Comparison of ENCODE assay signal across 31 cellular contexts in the genomic region with DNA sequence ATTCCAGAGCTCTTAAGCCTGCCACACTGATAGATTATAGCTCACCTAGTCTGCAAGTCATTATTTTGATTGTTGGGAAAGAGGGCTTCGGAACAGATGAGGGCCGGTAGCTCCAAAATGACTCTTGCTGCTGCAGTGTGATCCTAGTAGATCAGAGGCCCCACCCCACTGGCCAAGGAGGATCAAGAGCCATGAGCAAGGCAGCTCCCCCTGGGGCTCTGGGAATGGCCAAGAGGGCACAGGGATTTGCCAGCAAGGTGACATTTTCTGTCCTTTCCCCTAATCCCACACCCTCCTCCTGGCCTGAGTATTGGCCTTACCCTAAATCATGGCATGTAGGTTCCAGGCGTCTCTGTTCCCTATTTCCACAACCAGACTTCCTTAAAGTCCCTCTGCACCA. TPM values are rescaled to one million over a fixed set of nuclear protein-coding genes. Genes with fewer than 3 reads are reported as not detected.
"Had no signal": no experiment of that assay in that cellular context is flagged by ENCODE, and none has a peak within 500 bp of the region (broad histone marks: within the 10 kb centered on the region; RNA-seq: fewer than 3 reads in every experiment).

No MANE protein-coding gene starts in this region.

- H3K27me3 ChIP-seq: colonic mucosa, gastrocnemius medialis, spleen, testis, tibial nerve, upper lobe of left lung, uterus had no signal

- H3K4me3 ChIP-seq: colonic mucosa, gastrocnemius medialis, prostate gland, skin epidermis, spleen, testis, tibial nerve, upper lobe of left lung, uterus had no signal

- H3K4me1 ChIP-seq: prostate gland, spleen, testis, uterus had no signal

- H3K4me3 Mint-ChIP-seq: naive thymus-derived CD8-positive, alpha-beta T cell; nephron progenitor cell; stimulated activated memory B cell treated with anti-CD40 and anti-IgM and Interleukin-4, amounts not matched to agents 10 μg/mL and 1 μg/mL and 100 μg/mL, for 72 hours had no signal

- H3K4me1 Mint-ChIP-seq: nephron progenitor cell; stimulated activated memory B cell treated with anti-CD40 and anti-IgM and Interleukin-4, amounts not matched to agents 10 μg/mL and 1 μg/mL and 100 μg/mL, for 72 hours had no signal

- H3K27ac ChIP-seq: colonic mucosa, epithelial cell of prostate, prostate gland, skin epidermis, spleen, testis, tibial nerve, upper lobe of left lung, uterus had no signal

- DNase-seq: colonic mucosa; dermis blood vessel endothelial cell; foreskin fibroblast; gastrocnemius medialis; head of caudate nucleus; kidney; mammary epithelial cell; naive thymus-derived CD8-positive, alpha-beta T cell; nephron progenitor cell; nucleus accumbens; right cardiac atrium; spleen; stimulated activated CD4-positive, alpha-beta T cell treated with anti-CD3 and anti-CD28 coated beads, Interleukin-4, amount 100 ng/mL, for 4 hours; stimulated activated naive CD8-positive, alpha-beta T cell treated with anti-CD3 and anti-CD28 coated beads, Interleukin-15, Interleukin-2, amounts not matched to agents 100 U/mL and 50 U/mL, for 24 hours; substantia nigra; testis; upper lobe of left lung; uterus had no signal

- H3K9me3 ChIP-seq: colonic mucosa, gastrocnemius medialis, prostate gland, testis, upper lobe of left lung, uterus had no signal

- ATAC-seq: gastrocnemius medialis; left lobe of liver; naive thymus-derived CD8-positive, alpha-beta T cell; stimulated activated memory B cell treated with anti-CD40 and anti-IgM and Interleukin-4, amounts not matched to agents 10 μg/mL and 1 μg/mL and 100 μg/mL, for 72 hours; stimulated activated naive CD8-positive, alpha-beta T cell treated with anti-CD3 and anti-CD28 coated beads, Interleukin-15, Interleukin-2, amounts not matched to agents 100 U/mL and 50 U/mL, for 24 hours had no signal

- H3K27me3 Mint-ChIP-seq: naive thymus-derived CD8-positive, alpha-beta T cell; stimulated activated memory B cell treated with anti-CD40 and anti-IgM and Interleukin-4, amounts not matched to agents 10 μg/mL and 1 μg/mL and 100 μg/mL, for 72 hours had no signal

- H3K27ac Mint-ChIP-seq: naive thymus-derived CD8-positive, alpha-beta T cell; nephron progenitor cell; stimulated activated memory B cell treated with anti-CD40 and anti-IgM and Interleukin-4, amounts not matched to agents 10 μg/mL and 1 μg/mL and 100 μg/mL, for 72 hours had no signal

- H3K36me3 ChIP-seq: colonic mucosa, prostate gland, uterus had no signal

RNA-seq across cellular contexts. Expression of a gene that starts 47.5 kb away (rescaled TPM):
- total RNA-seq: chondrocyte; colonic mucosa; dermis blood vessel endothelial cell; esophagus mucosa; glomerular endothelial cell; kidney; left lobe of liver; lower leg skin; mammary epithelial cell; mesenteric fat pad; naive thymus-derived CD8-positive, alpha-beta T cell; osteocyte; prostate gland; renal cortical epithelial cell; right cardiac atrium; spleen; testis; tibial nerve; upper lobe of left lung; uterus had no signal
- polyA plus RNA-seq: mammary epithelial cell, right cardiac atrium had no signal
